11 cellular contexts compared by ENCODE assay signal in genomic region chr1:213985181-213986019, GRCh38. TPM values are rescaled to one million over a fixed set of nuclear protein-coding genes. Genes with fewer than 3 reads are reported as not detected.
DNase-seq lines count a peak whose midpoint lies in the region; ATAC-seq and TF ChIP-seq lines count a peak whose summit lies in the region.
"Had no signal": no experiment of that assay in that cellular context is flagged by ENCODE, and none has a peak within 500 bp of the region (broad histone marks: within the 10 kb centered on the region; RNA-seq: fewer than 3 reads in every experiment).

No MANE protein-coding gene starts in this region.

- WGBS in endodermal cell (ENCODE audit: insufficient coverage in 1 of 2, insufficient read length in 1 of 2), 2 experiments, result 1% methylated on average over 14 to 52 of the region's 53 CpGs
- no CpG with 5 or more reads among the region's 53 CpGs for whole genome bisulfite sequencing in mesendoderm (ENCODE audit: extremely low coverage, insufficient coverage, low lambda C conversion rate)
- 8% methylated on average over 53 of the region's 53 CpGs for WGBS in urinary bladder
- WGBS in transverse colon (ENCODE audit: low coverage in 1 of 2), 2 donors, result 4 to 15% methylated on average over 12 to 28 of the region's 53 CpGs

- no peak overlapping the region for H3K23ac ChIP-seq in mesendoderm (ENCODE audit: low read length)

- no peaks in the 10 kb centered on the region for H3K79me1 ChIP-seq in mesendoderm (ENCODE audit: low read length)

- H2BK5ac ChIP-seq in mesendoderm (ENCODE audit: low read length), result no peak overlapping the region

- H3K36me3 ChIP-seq in breast epithelium (no peaks in the 10 kb centered on the region), endodermal cell (ENCODE audit: control insufficient read depth, insufficient read depth, low read length) (no peaks in the 10 kb centered on the region), mesendoderm (ENCODE audit: control insufficient read depth, insufficient read depth, low read length) (no peaks in the 10 kb centered on the region), urinary bladder (ENCODE audit: insufficient read depth) (no peaks in the 10 kb centered on the region), transverse colon (no peaks in the 10 kb centered on the region)
- H3K36me3 ChIP-seq: upper lobe of left lung had no signal

- H2BK120ac ChIP-seq in mesendoderm (ENCODE audit: low read depth, low read length), result no peak overlapping the region

- no peak for TF ChIP-seq EP300 in transverse colon (IDR thresholded peaks at IDR 0.05; ENCODE audit: low read depth)

- H3K4me2 ChIP-seq in mesendoderm (ENCODE audit: low read length), result peak overlapping the region; percentile 51

- no peaks in the 10 kb centered on the region for H3K9me3 ChIP-seq in breast epithelium
- no peaks in the 10 kb centered on the region for H3K9me3 ChIP-seq in endodermal cell (ENCODE audit: control insufficient read depth, low read length)
- H3K9me3 ChIP-seq in transverse colon, result no peaks in the 10 kb centered on the region
- H3K9me3 ChIP-seq: upper lobe of left lung had no signal

- intact Hi-C loops in breast epithelium (cut with DNase I; ENCODE audit: low total_unique reads) (no loop called here), MCF 10A (cut with micrococcal nuclease) (no loop called here), transverse colon (cut with DNase I; ENCODE audit: low total_unique reads) (no loop called here)

- ATAC-seq in HG02623 (IDR thresholded peaks at IDR 0.05; ENCODE audit: unreplicated experiment), result no peak

- peak overlapping the region in 2 of 3 donors; percentile 20 to 75 for H3K4me3 ChIP-seq in breast epithelium
- H3K4me3 ChIP-seq in endodermal cell (ENCODE audit: low read length), result peak overlapping the region; percentile 73
- H3K4me3 ChIP-seq in mesendoderm (ENCODE audit: low read length), result no peak overlapping the region
- peak overlapping the region; percentile 12 for H3K4me3 ChIP-seq in urinary bladder (ENCODE audit: low read depth, low read length)
- peak overlapping the region in 2 of 4 donors; percentile 24 to 37 for H3K4me3 ChIP-seq in transverse colon
- H3K4me3 ChIP-seq: upper lobe of left lung had no signal

- no peak overlapping the region for H4K5ac ChIP-seq in mesendoderm (ENCODE audit: low read length)

- no peak overlapping the region for H2AK5ac ChIP-seq in mesendoderm (ENCODE audit: low read length)

- CTCF ChIA-PET in MCF 10A (lab: Yijun Ruan, JAX), result interaction anchor here (0.7 to 1.4 kb wide), 3 partner anchors 9 to 108 kb away, joined by 3 to 7 read pairs (median 3); no protein-coding TSS in a partner anchor

- H3K4ac ChIP-seq in mesendoderm (ENCODE audit: low read depth, low read length), result no peak overlapping the region

- no peak overlapping the region for H3K18ac ChIP-seq in mesendoderm (ENCODE audit: low read length)

- H3K36me3 Mint-ChIP-seq in MCF 10A (ENCODE audit: insufficient read depth, unreplicated experiment) (no peaks in the 10 kb centered on the region), endodermal cell (ENCODE audit: low read depth) (no peaks in the 10 kb centered on the region)

- DNase-seq in breast epithelium (ENCODE audit: low spot score in 2 of 2), result no peak
- no peak for DNase-seq in MCF 10A (ENCODE audit: unreplicated experiment)
- peak; percentile 84 for DNase-seq in endodermal cell
- peak; percentile 68 for DNase-seq in mesendoderm
- DNase-seq in GM13977 (ENCODE audit: low spot score), result no peak
- no peak for DNase-seq in transverse colon
- DNase-seq: CD8-positive, alpha-beta memory T cell; stimulated activated CD4-positive, alpha-beta T cell treated with anti-CD3 and anti-CD28 coated beads, Interleukin-2, amount 100 ng/mL, for 48 hours had no signal

- in situ Hi-C loops in GM13977 (cut with MboI; ENCODE audit: low pct_unique_long_range_greater_than_20kb, low sequenced_read_pairs, unreplicated experiment), result no loop called here
- in situ Hi-C loops in transverse colon (cut with MboI; ENCODE audit: low pct_ligation_motif_present in 1 of 4, low pct_unique_long_range_greater_than_20kb in 1 of 4, low sequenced_read_pairs in 3 of 4), result no loop called here

- peaks cover 6 to 61% of the 10 kb centered on the region in 2 donors for H3K27me3 ChIP-seq in breast epithelium
- peaks cover 89% of the 10 kb centered on the region for H3K27me3 ChIP-seq in endodermal cell (ENCODE audit: control insufficient read depth, insufficient read depth, low read length, poor library complexity, severe bottlenecking)
- peaks cover 42% of the 10 kb centered on the region for H3K27me3 ChIP-seq in mesendoderm (ENCODE audit: insufficient read depth, low read length, poor library complexity)
- peaks cover 94% of the 10 kb centered on the region for H3K27me3 ChIP-seq in transverse colon

- no peak overlapping the region for H3K9ac ChIP-seq in endodermal cell (ENCODE audit: extremely low read depth, low read length, poor library complexity, severe bottlenecking)
- H3K9ac ChIP-seq in mesendoderm (ENCODE audit: low read length), result peak overlapping the region; percentile 47

- no TSS peak for BruUV-seq in MCF 10A (replicated peaks; lab: Mats Ljungman, UMichigan)

- POLR2A ChIA-PET in MCF 10A (lab: Yijun Ruan, JAX), result interaction anchor here (1.2 kb wide), 1 partner anchor 13 kb away, joined by 3 read pairs; no protein-coding TSS in a partner anchor

- H4K8ac ChIP-seq in mesendoderm (ENCODE audit: low read depth, low read length), result no peak overlapping the region

- H3K27me3 Mint-ChIP-seq in MCF 10A (ENCODE audit: insufficient read depth, unreplicated experiment) (peaks cover 92% of the 10 kb centered on the region), endodermal cell (ENCODE audit: insufficient read depth) (peaks cover 93% of the 10 kb centered on the region)

- TF ChIP-seq CTCF in breast epithelium (IDR thresholded peaks at IDR 0.05) (no peak), MCF 10A (IDR thresholded peaks at IDR 0.05; ENCODE audit: unreplicated experiment) (no peak), endodermal cell (conservative IDR thresholded peaks at IDR 0.05) (no peak), GM13977 (IDR thresholded peaks at IDR 0.05; ENCODE audit: extremely low read depth, insufficient read depth, missing control alignments) (no peak), transverse colon (IDR thresholded peaks at IDR 0.05) (no peak)

- peak overlapping the region in 1 of 2 donors; percentile 11 for H3K27ac ChIP-seq in breast epithelium
- H3K27ac ChIP-seq in endodermal cell (ENCODE audit: low read depth, low read length), result no peak overlapping the region
- H3K27ac ChIP-seq in mesendoderm (ENCODE audit: low read depth, low read length), result no peak overlapping the region
- no peak overlapping the region for H3K27ac ChIP-seq in urinary bladder (ENCODE audit: low read depth)
- H3K27ac ChIP-seq in transverse colon, result no peak overlapping the region
- H3K27ac ChIP-seq: upper lobe of left lung had no signal

- H3K4me1 ChIP-seq in breast epithelium (peaks cover 0 to 9% of the 10 kb centered on the region in 2 donors), endodermal cell (ENCODE audit: control insufficient read depth, insufficient read depth, low read length) (peaks cover 17% of the 10 kb centered on the region), mesendoderm (ENCODE audit: control insufficient read depth, low read depth, low read length) (peaks cover 7% of the 10 kb centered on the region), urinary bladder (ENCODE audit: insufficient read depth) (peaks cover 3% of the 10 kb centered on the region), transverse colon (peaks cover 19 to 46% (median 30%) of the 10 kb centered on the region in 4 donors)

- H3K27ac Mint-ChIP-seq in MCF 10A (ENCODE audit: low read depth, unreplicated experiment) (no peak overlapping the region), endodermal cell (no peak overlapping the region)
- H3K27ac Mint-ChIP-seq: CD8-positive, alpha-beta memory T cell had no signal

- no peak overlapping the region for H2BK15ac ChIP-seq in mesendoderm (replicated peaks; ENCODE audit: low read depth)

- H3K56ac ChIP-seq in mesendoderm (ENCODE audit: low read length), result peak overlapping the region; percentile 78

- TF ChIP-seq POLR2A in breast epithelium (IDR thresholded peaks at IDR 0.05), result no peak
- TF ChIP-seq POLR2A in transverse colon (IDR thresholded peaks at IDR 0.05), result no peak

- peaks cover 15% of the 10 kb centered on the region for H3K4me1 Mint-ChIP-seq in MCF 10A (ENCODE audit: insufficient read depth, unreplicated experiment)
- H3K4me1 Mint-ChIP-seq in endodermal cell, result peaks cover 50% of the 10 kb centered on the region

- no peaks in the 10 kb centered on the region for H3K79me2 ChIP-seq in mesendoderm (ENCODE audit: control insufficient read depth, insufficient read depth, low read length)

- H3K9me3 Mint-ChIP-seq in MCF 10A (ENCODE audit: unreplicated experiment) (no peaks in the 10 kb centered on the region), endodermal cell (no peaks in the 10 kb centered on the region)

- H3K4me3 Mint-ChIP-seq in MCF 10A (ENCODE audit: unreplicated experiment) (no peak overlapping the region), endodermal cell (peak overlapping the region; percentile 78)
- H3K4me3 Mint-ChIP-seq: CD8-positive, alpha-beta memory T cell had no signal

RNA-seq across cellular contexts. Expression of gene PROX1, which starts 2.4 kb away (rescaled TPM):
- 1 to 10 TPM; 1.8 to 7.5 (median 5.7) TPM for total RNA-seq in breast epithelium
- 0.61 TPM in 2 replicates for total RNA-seq in MCF 10A (2022)
- 1 to 10 TPM; 1.5 to 3.9 TPM for total RNA-seq in endodermal cell
- polyA plus RNA-seq in endodermal cell (2013, experiment 1 of 2), result 6.0 TPM
- polyA plus RNA-seq in endodermal cell (2013, experiment 2 of 2), result 4.8 TPM
- polyA plus RNA-seq in mesendoderm (2013, experiment 1 of 2), result 0.42 TPM
- polyA plus RNA-seq in mesendoderm (2013, experiment 2 of 2), result 0.36 TPM
- 15.9 TPM for total RNA-seq in urinary bladder
- polyA plus RNA-seq in urinary bladder, result 1.4 TPM
- 10 to 100 TPM in 1 of 4 donors, 1 to 10 TPM in 3; 3.4 to 16.1 (median 8.0) TPM for total RNA-seq in transverse colon
- total RNA-seq: CD8-positive, alpha-beta memory T cell had no signal
- polyA plus RNA-seq: CD8-positive, alpha-beta memory T cell had no signal

Comparison
In these comparisons a context has a peak if more than half of its experiments do, and no peak if none do; other contexts are left out.
1. DNase-seq: peak in endodermal cell (single experiment) and mesendoderm (single experiment); none in breast epithelium (0 of 2), MCF 10A (single experiment), GM13977 (single experiment) and transverse colon (single experiment).